In the genomic region with DNA sequence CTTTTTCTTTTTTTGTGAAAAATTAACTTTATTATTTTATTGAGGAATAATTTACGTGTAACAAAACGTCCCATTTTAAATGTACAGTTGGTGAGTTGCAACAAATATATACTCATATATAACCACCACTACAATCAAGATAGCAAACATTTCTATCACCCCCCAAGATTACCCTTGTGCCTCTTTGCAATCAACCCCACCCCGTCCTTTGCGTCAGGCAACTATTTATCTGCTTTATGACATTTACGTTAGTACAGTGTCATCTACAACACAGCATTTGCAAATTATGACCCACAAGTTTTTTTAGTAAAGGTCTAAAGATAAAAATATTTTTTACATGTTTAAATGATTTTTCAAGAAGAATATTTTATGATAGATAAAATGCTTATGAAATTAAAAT, we compare ENCODE assay signal across 20 cellular contexts.
DNase-seq lines count a peak whose midpoint lies in the region; ATAC-seq, FAIRE-seq and TF ChIP-seq lines count a peak whose summit lies in the region.
"Had no signal": no experiment of that assay in that cellular context is flagged by ENCODE, and none has a peak within 500 bp of the region (broad histone marks: within the 10 kb centered on the region; RNA-seq: fewer than 3 reads in every experiment).

No MANE protein-coding gene starts in this region.

- H3K36me3 Mint-ChIP-seq in activated T-helper 1 cell treated with anti-CD3 and anti-CD28 coated beads, Interleukin-12 subunit alpha, Interleukin-12 subunit beta, Interleukin-2, Interleukin-4 antibody, amounts not matched to agents 30 ng/mL and 10 ng/mL and 1 ng/mL, durations not matched to agents 14 hours and 24 hours and 36 hours (ENCODE audit: low read depth), result peaks cover 2% of the 10 kb centered on the region
- H3K36me3 Mint-ChIP-seq: CD14-positive monocyte; CD4-positive, alpha-beta memory T cell had no signal

- no peaks in the 10 kb centered on the region for H3K27me3 Mint-ChIP-seq in activated T-helper 1 cell treated with anti-CD3 and anti-CD28 coated beads, Interleukin-12 subunit alpha, Interleukin-12 subunit beta, Interleukin-2, Interleukin-4 antibody, amounts not matched to agents 30 ng/mL and 10 ng/mL and 1 ng/mL, durations not matched to agents 14 hours and 24 hours and 36 hours (ENCODE audit: insufficient read depth)

- H3K27ac Mint-ChIP-seq in activated T-helper 1 cell treated with anti-CD3 and anti-CD28 coated beads, Interleukin-12 subunit alpha, Interleukin-12 subunit beta, Interleukin-2, Interleukin-4 antibody, amounts not matched to agents 30 ng/mL and 10 ng/mL and 1 ng/mL, durations not matched to agents 14 hours and 24 hours and 36 hours, result no peak overlapping the region
- H3K27ac Mint-ChIP-seq: CD14-positive monocyte; CD4-positive, alpha-beta memory T cell; H9 had no signal

- H3K4me1 ChIP-seq in colonic mucosa, result no peaks in the 10 kb centered on the region
- no peaks in the 10 kb centered on the region for H3K4me1 ChIP-seq in small intestine (ENCODE audit: control insufficient read depth in 2 of 2, insufficient read depth in 1 of 2, low read depth in 1 of 2, low read length in 1 of 2)
- H3K4me1 ChIP-seq: BLaER1 had no signal

- H3K36me3 ChIP-seq in colonic mucosa (no peaks in the 10 kb centered on the region), small intestine (ENCODE audit: control insufficient read depth in 2 of 2, insufficient read depth in 2 of 2, low read length in 2 of 2) (no peaks in the 10 kb centered on the region)
- H3K36me3 ChIP-seq: BLaER1 had no signal

- H3K9ac ChIP-seq in colonic mucosa (ENCODE audit: low read depth in 2 of 2, low read length in 2 of 2), result no peak overlapping the region
- H3K9ac ChIP-seq: BLaER1 had no signal

- no peak for TF ChIP-seq CTCF in colonic mucosa (IDR thresholded peaks at IDR 0.05)

- FAIRE-seq in small intestine (lab: Jason Lieb, UNC), result no peak
- FAIRE-seq: GM12892, GM18507, GM19239, H1 had no signal

- H3K27ac ChIP-seq in colonic mucosa, result no peak overlapping the region
- H3K27ac ChIP-seq in small intestine (ENCODE audit: low read depth in 1 of 2, low read length in 1 of 2), result no peak overlapping the region
- H3K27ac ChIP-seq: A549, BLaER1 had no signal

- no peak overlapping the region for H3K4me3 Mint-ChIP-seq in activated T-helper 1 cell treated with anti-CD3 and anti-CD28 coated beads, Interleukin-12 subunit alpha, Interleukin-12 subunit beta, Interleukin-2, Interleukin-4 antibody, amounts not matched to agents 30 ng/mL and 10 ng/mL and 1 ng/mL, durations not matched to agents 14 hours and 24 hours and 36 hours
- H3K4me3 Mint-ChIP-seq: CD14-positive monocyte; CD4-positive, alpha-beta memory T cell; H9 had no signal

- DNase-seq in NCI-H460 (ENCODE audit: extremely low read depth, low read depth) (peak; percentile 23), colonic mucosa (peak; percentile 33), small intestine (peak; percentile 50), occipital lobe (lab: John Stamatoyannopoulos, UW) (no peak), LoVo (ENCODE audit: low spot score) (no peak)
- no peak for DNase-seq in activated T-helper 1 cell treated with anti-CD3 and anti-CD28 coated beads, Interleukin-12 subunit alpha, Interleukin-12 subunit beta, Interleukin-2, Interleukin-4 antibody, amounts not matched to agents 30 ng/mL and 10 ng/mL and 1 ng/mL, durations not matched to agents 14 hours and 24 hours and 36 hours (ENCODE audit: low spot score)
- DNase-seq: AML-193; CD4-positive, alpha-beta memory T cell; DMS153; DMS79; GDM1; H9 had no signal

- intact Hi-C loops in colonic mucosa (cut with DNase I), result no loop called here
- intact Hi-C loops in activated T-helper 1 cell treated with anti-CD3 and anti-CD28 coated beads, Interleukin-12 subunit alpha, Interleukin-12 subunit beta, Interleukin-2, Interleukin-4 antibody, amounts not matched to agents 30 ng/mL and 10 ng/mL and 1 ng/mL, durations not matched to agents 14 hours and 24 hours and 36 hours (cut with micrococcal nuclease), result no loop called here

- 22 to 68% (median 46%) methylated on average over 5 of the region's 5 CpGs for WGBS in small intestine, 3 donors

- H3K27me3 ChIP-seq in colonic mucosa, result no peaks in the 10 kb centered on the region
- no peaks in the 10 kb centered on the region for H3K27me3 ChIP-seq in small intestine (ENCODE audit: control insufficient read depth in 2 of 2, insufficient read depth in 2 of 2, low read length in 2 of 2)
- H3K27me3 ChIP-seq: BLaER1 had no signal

- no peak for ATAC-seq in GM18517 (IDR thresholded peaks at IDR 0.05; ENCODE audit: unreplicated experiment)
- ATAC-seq: A549 had no signal

- no peaks in the 10 kb centered on the region for H3K9me3 ChIP-seq in colonic mucosa
- no peaks in the 10 kb centered on the region for H3K9me3 ChIP-seq in small intestine (ENCODE audit: control insufficient read depth, low read depth)
- H3K9me3 ChIP-seq: A549, BLaER1 had no signal

- H3K4me1 Mint-ChIP-seq in activated T-helper 1 cell treated with anti-CD3 and anti-CD28 coated beads, Interleukin-12 subunit alpha, Interleukin-12 subunit beta, Interleukin-2, Interleukin-4 antibody, amounts not matched to agents 30 ng/mL and 10 ng/mL and 1 ng/mL, durations not matched to agents 14 hours and 24 hours and 36 hours (ENCODE audit: low read depth), result no peaks in the 10 kb centered on the region
- H3K4me1 Mint-ChIP-seq: CD14-positive monocyte; CD4-positive, alpha-beta memory T cell; H9 had no signal

- no peak overlapping the region for H3K4me3 ChIP-seq in colonic mucosa
- no peak overlapping the region for H3K4me3 ChIP-seq in small intestine (ENCODE audit: low read depth in 1 of 2, low read length in 2 of 2)
- H3K4me3 ChIP-seq: A549, BLaER1 had no signal

- H3K9me3 Mint-ChIP-seq in activated T-helper 1 cell treated with anti-CD3 and anti-CD28 coated beads, Interleukin-12 subunit alpha, Interleukin-12 subunit beta, Interleukin-2, Interleukin-4 antibody, amounts not matched to agents 30 ng/mL and 10 ng/mL and 1 ng/mL, durations not matched to agents 14 hours and 24 hours and 36 hours, result peaks cover 12% of the 10 kb centered on the region
- H3K9me3 Mint-ChIP-seq: H9 had no signal

Comparison
In these comparisons a context has a peak if more than half of its experiments do, and no peak if none do; other contexts are left out.
1. DNase-seq: peak in NCI-H460 (single experiment), colonic mucosa (single experiment) and small intestine (single experiment); none in occipital lobe (single experiment), LoVo (single experiment) and activated T-helper 1 cell treated with anti-CD3 and anti-CD28 coated beads, Interleukin-12 subunit alpha, Interleukin-12 subunit beta, Interleukin-2, Interleukin-4 antibody, amounts not matched to agents 30 ng/mL and 10 ng/mL and 1 ng/mL, durations not matched to agents 14 hours and 24 hours and 36 hours (single experiment).